ENCODE assay signal across 15 cellular contexts in genomic region chr5:120345947-120346346, GRCh38.
DNase-seq lines count a peak whose midpoint lies in the region; ATAC-seq and TF ChIP-seq lines count a peak whose summit lies in the region.
"Had no signal": no experiment of that assay in that cellular context is flagged by ENCODE, and none has a peak within 500 bp of the region (broad histone marks: within the 10 kb centered on the region; RNA-seq: fewer than 3 reads in every experiment).

No MANE protein-coding gene starts in this region.

- POLR2A ChIA-PET in WTC11 (lab: Charles Lee): no interaction called here

- H3K27me3 Mint-ChIP-seq in GM23338 (ENCODE audit: insufficient read depth, low read depth, poor library complexity) (no peaks in the 10 kb centered on the region), WTC11 (ENCODE audit: low read depth) (no peaks in the 10 kb centered on the region), glutamatergic neuron (ENCODE audit: unreplicated experiment) (no peaks in the 10 kb centered on the region)
- H3K27me3 Mint-ChIP-seq: CD4-positive, CD25-positive, alpha-beta regulatory T cell; IgD-negative memory B cell had no signal

- H3F3A ChIP-seq in GM23338 (replicated peaks; ENCODE audit: low read depth): no peaks in the 10 kb centered on the region

- H2AFZ ChIP-seq in GM23338: 0 out of 2 replicates have a peak overlapping the region, but pooled peaks have one; percentile 35
- H2AFZ ChIP-seq: GM23248 had no signal

- H3K4me1 Mint-ChIP-seq in GM23338 (no peaks in the 10 kb centered on the region), WTC11 (no peaks in the 10 kb centered on the region), glutamatergic neuron (ENCODE audit: low read depth, unreplicated experiment) (peaks cover 6% of the 10 kb centered on the region)
- H3K4me1 Mint-ChIP-seq: CD4-positive, CD25-positive, alpha-beta regulatory T cell; IgD-negative memory B cell had no signal

- TF ChIP-seq CTCF in GM23338 (conservative IDR thresholded peaks at IDR 0.05; ENCODE audit: low read depth in 2 of 2): no peak
- TF ChIP-seq CTCF in WTC11 (IDR thresholded peaks at IDR 0.05): no peak
- TF ChIP-seq CTCF in upper lobe of right lung (IDR thresholded peaks at IDR 0.05): no peak
- no peak for TF ChIP-seq CTCF in glutamatergic neuron (IDR thresholded peaks at IDR 0.05; ENCODE audit: partially characterized antibody, unreplicated experiment)

- H3K36me3 Mint-ChIP-seq in GM23338 (ENCODE audit: low read depth) (peaks cover 6% of the 10 kb centered on the region; the same call in 2 of the 3 replicates), WTC11 (peaks cover 6% of the 10 kb centered on the region), glutamatergic neuron (ENCODE audit: unreplicated experiment) (peaks cover 5% of the 10 kb centered on the region)
- H3K36me3 Mint-ChIP-seq: CD4-positive, CD25-positive, alpha-beta regulatory T cell; IgD-negative memory B cell had no signal

- H3K79me2 ChIP-seq in GM23338 (replicated peaks; ENCODE audit: insufficient read depth): no peaks in the 10 kb centered on the region

- no peaks in the 10 kb centered on the region for H4K20me1 ChIP-seq in GM23338 (replicated peaks; ENCODE audit: insufficient read depth)
- H4K20me1 ChIP-seq: BLaER1 treated with 17β-estradiol and CSF1 and Interleukin-3, amounts not matched to agents 10 nM and 100 nM had no signal

- no peak overlapping the region for H3K27ac ChIP-seq in GM23338 (ENCODE audit: low read depth)
- no peak overlapping the region for H3K27ac ChIP-seq in upper lobe of right lung
- H3K27ac ChIP-seq: BLaER1 treated with 17β-estradiol and CSF1 and Interleukin-3, amounts not matched to agents 10 nM and 100 nM; GM23248 had no signal

- H3K36me3 ChIP-seq in GM23338 (ENCODE audit: insufficient read depth) (peaks cover 6% of the 10 kb centered on the region; the same call in 1 of the 2 replicates), upper lobe of right lung (no peaks in the 10 kb centered on the region)
- H3K36me3 ChIP-seq: BLaER1 treated with 17β-estradiol and CSF1 and Interleukin-3, amounts not matched to agents 10 nM and 100 nM had no signal

- H3K27ac Mint-ChIP-seq in GM23338 (0 out of 2 replicates have a peak overlapping the region, but pooled peaks have one; percentile 59), WTC11 (no peak overlapping the region), glutamatergic neuron (ENCODE audit: unreplicated experiment) (no peak overlapping the region)
- H3K27ac Mint-ChIP-seq: CD4-positive, CD25-positive, alpha-beta regulatory T cell; IgD-negative memory B cell had no signal

- H3K9me2 ChIP-seq in GM23338 (ENCODE audit: insufficient read depth): 0 out of 2 replicates have a peak, but pooled peaks cover 5% of the 10 kb centered on the region

- DNase-seq in NCI-H82 (lab: John Stamatoyannopoulos, UW) (peak; percentile 11), NCI-H82 treated with DMSO at 0.1 percent for 48 hours (lab: John Stamatoyannopoulos, UW; ENCODE audit: unreplicated experiment) (no peak), GM23338 (ENCODE audit: low spot score) (no peak), WTC11 (ENCODE audit: low spot score) (no peak), upper lobe of right lung (no peak), glutamatergic neuron (no peak)
- no peak for DNase-seq in activated CD4-positive, alpha-beta T cell treated with anti-CD3 and anti-CD28 coated beads for 4 hours
- DNase-seq: 8988T; ACHN; CD4-positive, CD25-positive, alpha-beta regulatory T cell; GM23248; H7 had no signal

- peaks cover 7% of the 10 kb centered on the region for H3K9me3 Mint-ChIP-seq in GM23338
- peaks cover 12% of the 10 kb centered on the region for H3K9me3 Mint-ChIP-seq in WTC11
- peaks cover 4% of the 10 kb centered on the region for H3K9me3 Mint-ChIP-seq in glutamatergic neuron (ENCODE audit: unreplicated experiment)
- H3K9me3 Mint-ChIP-seq: IgD-negative memory B cell had no signal

- ATAC-seq in GM23338 (no peak), WTC11 (0 out of 2 replicates have a peak, but pooled peaks have one; percentile 22), esophagus mucosa (peak; percentile 73), upper lobe of right lung (no peak)

- no peaks in the 10 kb centered on the region for H3K9me3 ChIP-seq in upper lobe of right lung

- H3K4me3 Mint-ChIP-seq in GM23338: no peak overlapping the region
- H3K4me3 Mint-ChIP-seq in WTC11: no peak overlapping the region
- H3K4me3 Mint-ChIP-seq in glutamatergic neuron (ENCODE audit: unreplicated experiment): no peak overlapping the region
- H3K4me3 Mint-ChIP-seq: CD4-positive, CD25-positive, alpha-beta regulatory T cell; IgD-negative memory B cell had no signal

- H3K4me3 ChIP-seq in GM23338 (no peak overlapping the region), upper lobe of right lung (no peak overlapping the region)
- H3K4me3 ChIP-seq: BLaER1 treated with 17β-estradiol and CSF1 and Interleukin-3, amounts not matched to agents 10 nM and 100 nM; GM23248 had no signal

- CTCF ChIA-PET in WTC11 (lab: Charles Lee): no interaction called here

- H3K4me2 ChIP-seq in GM23338: no peak overlapping the region
- H3K4me2 ChIP-seq: BLaER1 treated with 17β-estradiol and CSF1 and Interleukin-3, amounts not matched to agents 10 nM and 100 nM had no signal

- intact Hi-C loops in upper lobe of right lung (cut with DNase I): no loop called here

- H3K4me1 ChIP-seq in GM23338 (ENCODE audit: insufficient read depth): no peaks in the 10 kb centered on the region
- H3K4me1 ChIP-seq in upper lobe of right lung: no peaks in the 10 kb centered on the region
- H3K4me1 ChIP-seq: BLaER1 treated with 17β-estradiol and CSF1 and Interleukin-3, amounts not matched to agents 10 nM and 100 nM had no signal

- H3K27me3 ChIP-seq in GM23338 (ENCODE audit: insufficient read depth): no peaks in the 10 kb centered on the region
- no peaks in the 10 kb centered on the region for H3K27me3 ChIP-seq in upper lobe of right lung
- H3K27me3 ChIP-seq: BLaER1 treated with 17β-estradiol and CSF1 and Interleukin-3, amounts not matched to agents 10 nM and 100 nM had no signal

TF ChIP-seq in GM23338, 12 proteins besides CTCF, POLR2A, EP300 and RAD21:
- no peak for TF ChIP-seq STAT1 (IDR thresholded peaks at IDR 0.05; ENCODE audit: unreplicated experiment)
- TF ChIP-seq ZNF331 (CRISPR knock-in tag; IDR thresholded peaks at IDR 0.05; ENCODE audit: low read depth): no peak

TF ChIP-seq in WTC11, 78 proteins besides CTCF, POLR2A, EP300 and RAD21:
- TF ChIP-seq ATF3 (CRISPR knock-in tag; conservative IDR thresholded peaks at IDR 0.05) (no peak), E2F5 (CRISPR knock-in tag; IDR thresholded peaks at IDR 0.05) (no peak), MYBL2 (CRISPR knock-in tag; IDR thresholded peaks at IDR 0.05) (no peak)

Comparison
In these comparisons a context has a peak if more than half of its experiments do, and no peak if none do; other contexts are left out.
1. ATAC-seq: peak in WTC11 (single experiment) and esophagus mucosa (single experiment); none in GM23338 (single experiment) and upper lobe of right lung (single experiment).